Comparison of ENCODE assay signal across 8 cellular contexts in genomic region chr6:160348552-160349441, GRCh38. TPM values are rescaled to one million over a fixed set of nuclear protein-coding genes. Genes with fewer than 3 reads are reported as not detected.
DNase-seq lines count a peak whose midpoint lies in the region; ATAC-seq and TF ChIP-seq lines count a peak whose summit lies in the region.

No MANE protein-coding gene starts in this region.

- H3K4me3 Mint-ChIP-seq in Caco-2 (ENCODE audit: unreplicated experiment), result peak overlapping the region; percentile 88

- H3K4me1 ChIP-seq in Caco-2 (peaks cover 4% of the 10 kb centered on the region; the same call in 1 of the 2 replicates), ovary (ENCODE audit: insufficient read depth) (peaks cover 2% of the 10 kb centered on the region)

- WGBS in ovary, 3 donors, result 3 to 4% (median 3%) methylated on average over 53 to 82 of the region's 82 CpGs

- intact Hi-C loops in Caco-2 (cut with micrococcal nuclease; ENCODE audit: unreplicated experiment) (loop anchor here (2.0 to 5.0 kb wide), 4 partner anchors 44 to 211 kb away; no protein-coding TSS in a partner anchor), ovary (cut with DNase I) (loop anchor here in 1 of 4 donors (5.0 kb wide), 2 partner anchors 84 to 211 kb away; no protein-coding TSS in a partner anchor)

- no peak for TF ChIP-seq EP300 in ovary (IDR thresholded peaks at IDR 0.05)

- CTCF ChIA-PET in Caco-2 (lab: Charles Lee), result no interaction called here
- CTCF ChIA-PET in RWPE1 (lab: Yijun Ruan, JAX), result interaction anchor here (0.6 kb wide), 2 partner anchors 36 to 83 kb away, joined by 3 to 4 read pairs; no protein-coding TSS in a partner anchor

- TSS peak; percentile 31 for BruUV-seq in Caco-2 (replicated peaks; lab: Mats Ljungman, UMichigan)

- no peaks in the 10 kb centered on the region for H3K9me3 Mint-ChIP-seq in Caco-2 (ENCODE audit: unreplicated experiment)

- H3K36me3 Mint-ChIP-seq in Caco-2 (ENCODE audit: insufficient read depth, unreplicated experiment), result peaks cover 5% of the 10 kb centered on the region

- no peak overlapping the region for H3K27ac Mint-ChIP-seq in Caco-2 (ENCODE audit: unreplicated experiment)

- H3K4me3 ChIP-seq in Caco-2 (ENCODE audit: low read depth, low read length) (peak overlapping the region; percentile 57), ovary (peak overlapping the region; percentile 76)

- DNase-seq in Caco-2 (peak; percentile 52 to 70), RWPE1 (ENCODE audit: low spot score) (peak; percentile 38), glomerular visceral epithelial cell (ENCODE audit: extremely low spot score) (peak; percentile 48), ovary (peak; percentile 53 to 78 (median 66)), D341Med (ENCODE audit: low spot score) (no peak), GM20000 (ENCODE audit: low spot score) (no peak)
- no peak for DNase-seq in stimulated activated CD4-positive, alpha-beta T cell treated with anti-CD3 and anti-CD28 coated beads, Interleukin-4, amount 100 ng/mL, for 1 hour

- H3K27ac ChIP-seq in RWPE1 (peak overlapping the region; percentile 69), ovary (peak overlapping the region; percentile 62 to 74)

- H3K27me3 Mint-ChIP-seq in Caco-2 (ENCODE audit: insufficient read depth, unreplicated experiment), result peaks cover 10% of the 10 kb centered on the region

- TF ChIP-seq CTCF in Caco-2 (IDR thresholded peaks at IDR 0.05; ENCODE audit: insufficient read depth in 1 of 2, low read depth in 1 of 2, low read length in 1 of 2, severe bottlenecking in 1 of 2, unreplicated experiment in 1 of 2), result peak; percentile 18 to 43
- peak; percentile 28; the same call in 1 of the 2 replicates for TF ChIP-seq CTCF in RWPE1 (conservative IDR thresholded peaks at IDR 0.05; ENCODE audit: low read depth)
- peak; percentile 4 to 34 (median 18) for TF ChIP-seq CTCF in ovary (IDR thresholded peaks at IDR 0.05)
- TF ChIP-seq CTCF in GM20000 (IDR thresholded peaks at IDR 0.05; ENCODE audit: extremely low read depth, missing control alignments), result no peak

- H3K27me3 ChIP-seq in Caco-2 (replicated peaks; ENCODE audit: control insufficient read depth, insufficient read depth, low read length), result no peaks in the 10 kb centered on the region
- no peaks in the 10 kb centered on the region for H3K27me3 ChIP-seq in ovary

- TF ChIP-seq POLR2A in ovary (IDR thresholded peaks at IDR 0.05), result no peak

- H3K4me1 Mint-ChIP-seq in Caco-2 (ENCODE audit: low read depth, unreplicated experiment), result peaks cover 14% of the 10 kb centered on the region

- no peaks in the 10 kb centered on the region for H3K9me3 ChIP-seq in Caco-2
- no peaks in the 10 kb centered on the region for H3K9me3 ChIP-seq in ovary

- POLR2A ChIA-PET in Caco-2 (lab: Charles Lee), result no interaction called here
- POLR2A ChIA-PET in RWPE1 (lab: Yijun Ruan, JAX; ENCODE audit: low non-redundant PET), result no interaction called here

- ATAC-seq in GM18517 (IDR thresholded peaks at IDR 0.05; ENCODE audit: unreplicated experiment), result no peak

- H3K36me3 ChIP-seq in Caco-2 (ENCODE audit: control insufficient read depth, insufficient read depth, low read length) (no peaks in the 10 kb centered on the region; the same call in 1 of the 2 replicates), ovary (no peaks in the 10 kb centered on the region)

RNA-seq across cellular contexts. Expression of gene SLC22A3, which starts 0.6 kb away (rescaled TPM):
- total RNA-seq in Caco-2 (2022) (2.3 and 2.4 TPM in 2 replicates), ovary (10 to 100 TPM; 18.9 to 42.5 (median 30.5) TPM)
- polyA plus RNA-seq in ovary, result 10 to 100 TPM; 13.5 to 34.6 TPM

Comparison
In these comparisons a context has a peak if more than half of its experiments do, and no peak if none do; other contexts are left out.
1. DNase-seq: peak in Caco-2 (2 of 2), RWPE1 (single experiment), glomerular visceral epithelial cell (single experiment) and ovary (5 of 5); none in D341Med (single experiment), GM20000 (single experiment) and stimulated activated CD4-positive, alpha-beta T cell treated with anti-CD3 and anti-CD28 coated beads, Interleukin-4, amount 100 ng/mL, for 1 hour (single experiment).